ENCODE assay signal across 8 cellular contexts in genomic region chr19:58573658-58574164, GRCh38. TPM values are rescaled to one million over a fixed set of nuclear protein-coding genes. Genes with fewer than 3 reads are reported as not detected.
A peak's percentile ranks its signal among the peaks of the same experiment; 100 is the strongest.
DNase-seq lines count a peak whose midpoint lies in the region; ATAC-seq, FAIRE-seq and TF ChIP-seq lines count a peak whose summit lies in the region.

No MANE protein-coding gene starts in this region.

- TF ChIP-seq POLR2A in H54 (IDR thresholded peaks at IDR 0.05; ENCODE audit: low read depth, low read length) (peak; percentile 48; the same call in 1 of the 2 replicates), gastroesophageal sphincter (IDR thresholded peaks at IDR 0.05) (no peak)

- POLR2A ChIA-PET in WTC11 (lab: Charles Lee), result no interaction called here

- TF ChIP-seq CTCF in WTC11 (IDR thresholded peaks at IDR 0.05) (no peak), gastroesophageal sphincter (IDR thresholded peaks at IDR 0.05) (no peak)

- ATAC-seq in WTC11 (no peak), gastroesophageal sphincter (no peak), HG03460 (IDR thresholded peaks at IDR 0.05; ENCODE audit: unreplicated experiment) (no peak)

- H3K36me3 ChIP-seq in gastroesophageal sphincter (peaks cover 0 to 31% of the 10 kb centered on the region in 2 donors), skeletal muscle satellite cell (ENCODE audit: insufficient read depth, low read length) (peaks cover 28% of the 10 kb centered on the region)

- H3K9me3 ChIP-seq in gastroesophageal sphincter, result no peaks in the 10 kb centered on the region
- no peaks in the 10 kb centered on the region for H3K9me3 ChIP-seq in skeletal muscle satellite cell (replicated peaks; ENCODE audit: low read length)

- peak overlapping the region; percentile 99 for H3K4me3 Mint-ChIP-seq in WTC11

- peak overlapping the region; percentile 57 to 78 for H3K4me3 ChIP-seq in gastroesophageal sphincter
- H3K4me3 ChIP-seq in skeletal muscle satellite cell (ENCODE audit: low read length), result peak overlapping the region; percentile 91

- H3K9me3 Mint-ChIP-seq in WTC11, result no peaks in the 10 kb centered on the region

- 1 to 2% methylated on average over 14 to 18 of the region's 20 CpGs for WGBS in gastroesophageal sphincter (ENCODE audit: low coverage in 1 of 2), 2 donors

- H3K4me1 Mint-ChIP-seq in WTC11, result peaks cover 17% of the 10 kb centered on the region

- no peaks in the 10 kb centered on the region for H3K27me3 ChIP-seq in gastroesophageal sphincter
- H3K27me3 ChIP-seq in skeletal muscle satellite cell (ENCODE audit: control insufficient read depth, insufficient read depth, low read length), result no peaks in the 10 kb centered on the region

- H3K27ac ChIP-seq in gastroesophageal sphincter, result peak overlapping the region; percentile 87 to 99 (median 94)

- no peaks in the 10 kb centered on the region for H3K27me3 Mint-ChIP-seq in WTC11 (ENCODE audit: low read depth)

- peaks cover 9% of the 10 kb centered on the region; the same call in 1 of the 2 replicates for H3K36me3 Mint-ChIP-seq in WTC11

- peak overlapping the region; percentile 92 for H3K4me2 ChIP-seq in skeletal muscle satellite cell (ENCODE audit: low read length)

- CTCF ChIA-PET in WTC11 (lab: Charles Lee), result no interaction called here

- TF ChIP-seq EP300 in gastroesophageal sphincter (IDR thresholded peaks at IDR 0.05), result no peak

- FAIRE-seq in H54 (lab: Jason Lieb, UNC), result no peak

- H3K27ac Mint-ChIP-seq in WTC11, result peak overlapping the region; percentile 100

- peak overlapping the region; percentile 58 for H3K9ac ChIP-seq in skeletal muscle satellite cell (ENCODE audit: low read depth, low read length)

- peaks cover 0 to 58% (median 16%) of the 10 kb centered on the region in 3 donors for H3K4me1 ChIP-seq in gastroesophageal sphincter
- peaks cover 17% of the 10 kb centered on the region for H3K4me1 ChIP-seq in skeletal muscle satellite cell (ENCODE audit: control insufficient read depth, insufficient read depth, low read length)

- no peak for DNase-seq in H54 (ENCODE audit: insufficient read length, low spot score)
- no peak for DNase-seq in WTC11 (ENCODE audit: low spot score)
- no peak for DNase-seq in germinal center (ENCODE audit: low spot score)
- DNase-seq in effector CD4-positive, alpha-beta T cell, result no peak
- no peak for DNase-seq in AG08396 (ENCODE audit: low spot score)

TF ChIP-seq in WTC11, 78 proteins besides CTCF, POLR2A, EP300 and RAD21:
- TF ChIP-seq USF1 (CRISPR knock-in tag; IDR thresholded peaks at IDR 0.05) (0 out of 2 replicates have a peak, but pooled peaks have one; percentile 3), ZNF423 (CRISPR knock-in tag; IDR thresholded peaks at IDR 0.05) (no peak), MXD4 (CRISPR knock-in tag; IDR thresholded peaks at IDR 0.05; ENCODE audit: borderline replicate concordance) (no peak)

RNA-seq across cellular contexts. Expression of gene MZF1, which starts 0.6 kb away (rescaled TPM):
- total RNA-seq in WTC11 (2021), result 22.2 to 26.2 TPM (median 23.9 TPM) in 3 replicates
- 10 to 100 TPM; 13.4 to 43.7 (median 22.4) TPM for total RNA-seq in gastroesophageal sphincter
- total RNA-seq in skeletal muscle satellite cell (2012; rRNA removed), result 13.7 and 16.4 TPM in 2 replicates

RNA-seq across cellular contexts. Expression of gene UBE2M, which starts 15.3 kb away (rescaled TPM):
- total RNA-seq in WTC11 (2021), result 93.7 to 105 TPM (median 97.1 TPM) in 3 replicates
- 10 to 100 TPM; 28.1 to 43.6 (median 37.8) TPM for total RNA-seq in gastroesophageal sphincter
- 64.6 and 93.0 TPM in 2 replicates for total RNA-seq in skeletal muscle satellite cell (2012; rRNA removed)

RNA-seq across cellular contexts. Expression of gene CHMP2A, which starts 18.8 kb away (rescaled TPM):
- total RNA-seq in WTC11 (2021) (109 to 126 TPM (median 119 TPM) in 3 replicates), gastroesophageal sphincter (100 to 1,000 TPM in 3 of 4 donors, 10 to 100 TPM in 1; 100.0 to 155 (median 126) TPM)
- total RNA-seq in skeletal muscle satellite cell (2012; rRNA removed), result 86.4 and 113 TPM in 2 replicates

RNA-seq across cellular contexts. Expression of gene TRIM28, which starts 29.8 kb away (rescaled TPM):
- total RNA-seq in WTC11 (2021), result 1,095 to 1,221 TPM (median 1,108 TPM) in 3 replicates
- 100 to 1,000 TPM; 171 to 274 (median 196) TPM for total RNA-seq in gastroesophageal sphincter
- 252 and 323 TPM in 2 replicates for total RNA-seq in skeletal muscle satellite cell (2012; rRNA removed)

RNA-seq across cellular contexts. Expression of gene ZBTB45, which starts 54.1 kb away (rescaled TPM):
- total RNA-seq in WTC11 (2021) (17.0 to 19.7 TPM (median 18.0 TPM) in 3 replicates), gastroesophageal sphincter (10 to 100 TPM in 3 of 4 donors, 1 to 10 TPM in 1; 9.8 to 14.0 (median 13.4) TPM)
- 7.1 and 9.0 TPM in 2 replicates for total RNA-seq in skeletal muscle satellite cell (2012; rRNA removed)
